ENCODE assay signal across 1 cellular context in the genomic region with DNA sequence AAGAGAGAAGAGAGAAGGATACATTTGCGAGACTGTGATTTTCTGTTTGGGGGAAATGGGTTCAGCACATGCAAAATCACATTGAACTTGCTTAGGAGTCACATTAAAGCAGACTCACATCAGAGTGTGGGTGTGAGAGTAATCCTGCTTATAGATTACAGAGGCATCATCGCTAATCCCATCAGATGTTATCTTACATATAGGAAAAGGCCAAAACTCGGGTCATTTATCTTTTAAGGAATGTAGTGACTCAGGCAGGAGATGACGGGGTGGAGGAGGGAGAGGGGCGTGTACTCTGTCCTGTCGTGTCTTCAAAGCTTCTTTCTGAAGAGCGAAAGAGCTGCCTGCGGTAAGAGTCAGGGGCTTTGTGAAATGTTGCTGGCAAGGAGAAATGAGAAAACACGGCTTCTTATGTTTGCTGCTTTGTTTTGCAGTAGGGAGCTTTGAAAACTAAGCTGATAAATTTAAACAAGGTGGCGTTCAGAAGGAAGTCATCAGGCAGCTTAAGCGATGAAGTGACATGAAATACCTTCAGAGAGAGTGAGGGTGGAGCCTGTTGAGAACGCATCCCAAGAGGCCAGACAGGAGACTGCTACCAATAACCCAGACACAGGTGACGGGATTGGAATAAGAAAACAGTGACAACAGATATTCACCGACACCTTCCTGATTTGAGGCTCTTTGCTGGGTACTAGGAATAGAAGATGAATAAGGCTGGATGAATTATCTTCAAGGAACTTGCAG.
TF ChIP-seq lines count a peak whose summit lies in the region.

No MANE protein-coding gene starts in this region.

TF ChIP-seq in GM23338, 12 proteins besides CTCF, POLR2A, EP300 and RAD21 (continued from another document):
- TF ChIP-seq ZNF114 (CRISPR knock-in tag; IDR thresholded peaks at IDR 0.05) (no peak), ZNF331 (CRISPR knock-in tag; IDR thresholded peaks at IDR 0.05; ENCODE audit: low read depth) (no peak), ZNF462 (CRISPR knock-in tag; IDR thresholded peaks at IDR 0.05) (no peak), REST (IDR thresholded peaks at IDR 0.05; ENCODE audit: unreplicated experiment) (no peak), ETS1 (IDR thresholded peaks at IDR 0.05) (no peak), EZH2 (IDR thresholded peaks at IDR 0.05; ENCODE audit: low read depth, unreplicated experiment) (no peak), EZH2phosphoT487 (IDR thresholded peaks at IDR 0.05; ENCODE audit: unreplicated experiment) (no peak), POLR2AphosphoS5 (IDR thresholded peaks at IDR 0.05; ENCODE audit: low read depth) (no peak)
